In the genomic region with DNA sequence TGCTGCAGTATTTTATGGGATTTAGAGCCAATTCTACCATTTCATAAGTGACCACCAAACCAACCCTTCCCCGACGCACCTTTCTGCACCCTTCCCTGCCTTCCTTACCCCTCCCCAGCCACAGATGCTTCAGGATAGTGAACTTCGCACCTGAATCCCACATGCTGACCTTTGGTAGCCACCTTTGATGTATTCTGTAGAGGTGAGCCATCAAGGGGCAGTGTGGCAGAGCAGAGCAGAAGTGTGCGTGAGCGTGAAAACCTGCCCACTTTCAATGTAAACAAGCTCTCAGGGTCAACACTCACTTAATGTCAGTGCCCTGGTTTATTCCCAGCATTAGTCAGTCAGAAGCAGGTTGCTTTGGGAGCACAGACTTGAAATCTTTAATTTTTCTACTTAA, we compare ENCODE assay signal across 2 cellular contexts.
TF ChIP-seq lines count a peak whose summit lies in the region.

No MANE protein-coding gene starts in this region.

TF ChIP-seq in H1, 55 proteins besides CTCF, POLR2A, EP300 and RAD21 (continued from another document):
- TF ChIP-seq CHD2 (IDR thresholded peaks at IDR 0.05; ENCODE audit: low read length) (no peak), POLR2AphosphoS5 (IDR thresholded peaks at IDR 0.05; ENCODE audit: low read depth, low read length) (no peak), TEAD4 (IDR thresholded peaks at IDR 0.05; ENCODE audit: low read depth, low read length) (no peak)

TF ChIP-seq in liver, 16 proteins besides CTCF, POLR2A, EP300 and RAD21:
- no peak for TF ChIP-seq EGR1 (IDR thresholded peaks at IDR 0.05; ENCODE audit: low read depth in 2 of 2)
- TF ChIP-seq HNF4G (IDR thresholded peaks at IDR 0.05): peak; percentile 60
- no peak for TF ChIP-seq FOXA2 (IDR thresholded peaks at IDR 0.05)
- no peak for TF ChIP-seq JUND (IDR thresholded peaks at IDR 0.05)
- TF ChIP-seq FOXA1 (IDR thresholded peaks at IDR 0.05): no peak
- TF ChIP-seq, protein P1, sequence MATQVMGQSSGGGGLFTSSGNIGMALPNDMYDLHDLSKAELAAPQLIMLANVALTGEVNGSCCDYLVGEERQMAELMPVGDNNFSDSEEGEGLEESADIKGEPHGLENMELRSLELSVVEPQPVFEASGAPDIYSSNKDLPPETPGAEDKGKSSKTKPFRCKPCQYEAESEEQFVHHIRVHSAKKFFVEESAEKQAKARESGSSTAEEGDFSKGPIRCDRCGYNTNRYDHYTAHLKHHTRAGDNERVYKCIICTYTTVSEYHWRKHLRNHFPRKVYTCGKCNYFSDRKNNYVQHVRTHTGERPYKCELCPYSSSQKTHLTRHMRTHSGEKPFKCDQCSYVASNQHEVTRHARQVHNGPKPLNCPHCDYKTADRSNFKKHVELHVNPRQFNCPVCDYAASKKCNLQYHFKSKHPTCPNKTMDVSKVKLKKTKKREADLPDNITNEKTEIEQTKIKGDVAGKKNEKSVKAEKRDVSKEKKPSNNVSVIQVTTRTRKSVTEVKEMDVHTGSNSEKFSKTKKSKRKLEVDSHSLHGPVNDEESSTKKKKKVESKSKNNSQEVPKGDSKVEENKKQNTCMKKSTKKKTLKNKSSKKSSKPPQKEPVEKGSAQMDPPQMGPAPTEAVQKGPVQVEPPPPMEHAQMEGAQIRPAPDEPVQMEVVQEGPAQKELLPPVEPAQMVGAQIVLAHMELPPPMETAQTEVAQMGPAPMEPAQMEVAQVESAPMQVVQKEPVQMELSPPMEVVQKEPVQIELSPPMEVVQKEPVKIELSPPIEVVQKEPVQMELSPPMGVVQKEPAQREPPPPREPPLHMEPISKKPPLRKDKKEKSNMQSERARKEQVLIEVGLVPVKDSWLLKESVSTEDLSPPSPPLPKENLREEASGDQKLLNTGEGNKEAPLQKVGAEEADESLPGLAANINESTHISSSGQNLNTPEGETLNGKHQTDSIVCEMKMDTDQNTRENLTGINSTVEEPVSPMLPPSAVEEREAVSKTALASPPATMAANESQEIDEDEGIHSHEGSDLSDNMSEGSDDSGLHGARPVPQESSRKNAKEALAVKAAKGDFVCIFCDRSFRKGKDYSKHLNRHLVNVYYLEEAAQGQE (IDR thresholded peaks at IDR 0.05): no peak
- TF ChIP-seq NR2F2 (IDR thresholded peaks at IDR 0.05): peak; percentile 25
- no peak for TF ChIP-seq GABPA (IDR thresholded peaks at IDR 0.05 in 1 of 2, conservative IDR thresholded peaks at IDR 0.05 in 1 of 2)
- peak in 1 of 2 donors; percentile 37 for TF ChIP-seq RXRA (IDR thresholded peaks at IDR 0.05)
- TF ChIP-seq, protein P2, sequence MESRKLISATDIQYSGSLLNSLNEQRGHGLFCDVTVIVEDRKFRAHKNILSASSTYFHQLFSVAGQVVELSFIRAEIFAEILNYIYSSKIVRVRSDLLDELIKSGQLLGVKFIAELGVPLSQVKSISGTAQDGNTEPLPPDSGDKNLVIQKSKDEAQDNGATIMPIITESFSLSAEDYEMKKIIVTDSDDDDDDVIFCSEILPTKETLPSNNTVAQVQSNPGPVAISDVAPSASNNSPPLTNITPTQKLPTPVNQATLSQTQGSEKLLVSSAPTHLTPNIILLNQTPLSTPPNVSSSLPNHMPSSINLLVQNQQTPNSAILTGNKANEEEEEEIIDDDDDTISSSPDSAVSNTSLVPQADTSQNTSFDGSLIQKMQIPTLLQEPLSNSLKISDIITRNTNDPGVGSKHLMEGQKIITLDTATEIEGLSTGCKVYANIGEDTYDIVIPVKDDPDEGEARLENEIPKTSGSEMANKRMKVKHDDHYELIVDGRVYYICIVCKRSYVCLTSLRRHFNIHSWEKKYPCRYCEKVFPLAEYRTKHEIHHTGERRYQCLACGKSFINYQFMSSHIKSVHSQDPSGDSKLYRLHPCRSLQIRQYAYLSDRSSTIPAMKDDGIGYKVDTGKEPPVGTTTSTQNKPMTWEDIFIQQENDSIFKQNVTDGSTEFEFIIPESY (IDR thresholded peaks at IDR 0.05): no peak
- peak; percentile 46 to 85 for TF ChIP-seq HNF4A (conservative IDR thresholded peaks at IDR 0.05)
